In genomic region chr5:111973946-111974345, GRCh38 we compare ENCODE assay signal across 29 cellular contexts.
"Had no signal": no experiment of that assay in that cellular context is flagged by ENCODE, and none has a peak within 500 bp of the region (broad histone marks: within the 10 kb centered on the region; RNA-seq: fewer than 3 reads in every experiment).

No MANE protein-coding gene starts in this region.

- H3K36me3 ChIP-seq: left lung, neutrophil, pancreas, upper lobe of left lung, WERI-Rb-1 had no signal

- H3K9me3 ChIP-seq: left lung, neutrophil, pancreas, psoas muscle, upper lobe of left lung had no signal

- H3K4me3 Mint-ChIP-seq: activated CD4-positive, alpha-beta T cell treated with anti-CD3 and anti-CD28 coated beads, Interleukin-2, amount 10 ng/mL, durations not matched to agents 7 days and 5 days; activated CD8-positive, alpha-beta memory T cell treated with anti-CD3 and anti-CD28 coated beads, Interleukin-2, amount 10 ng/mL, durations not matched to agents 7 days and 5 days; activated CD8-positive, alpha-beta T cell treated with anti-CD3 and anti-CD28 coated beads for 36 hours; activated naive CD8-positive, alpha-beta T cell treated with anti-CD3 and anti-CD28 coated beads, Interleukin-2, amount 50 U/mL, for 24 hours; immature natural killer cell; natural killer cell treated with Interleukin-12 subunit alpha and Interleukin-12 subunit beta and Interleukin-15 and Interleukin-18, amount 100 ng/mL, for 72 hours; T-cell had no signal

- H3K4me2 ChIP-seq: hepatocyte had no signal

- H3K27ac Mint-ChIP-seq: activated CD4-positive, alpha-beta T cell treated with anti-CD3 and anti-CD28 coated beads, Interleukin-2, amount 10 ng/mL, durations not matched to agents 7 days and 5 days; activated CD8-positive, alpha-beta memory T cell treated with anti-CD3 and anti-CD28 coated beads, Interleukin-2, amount 10 ng/mL, durations not matched to agents 7 days and 5 days; activated CD8-positive, alpha-beta T cell treated with anti-CD3 and anti-CD28 coated beads for 36 hours; activated naive CD8-positive, alpha-beta T cell treated with anti-CD3 and anti-CD28 coated beads, Interleukin-2, amount 50 U/mL, for 24 hours; immature natural killer cell; natural killer cell treated with Interleukin-12 subunit alpha and Interleukin-12 subunit beta and Interleukin-15 and Interleukin-18, amount 100 ng/mL, for 72 hours; T-cell had no signal

- H3K4me1 Mint-ChIP-seq: activated CD4-positive, alpha-beta T cell treated with anti-CD3 and anti-CD28 coated beads, Interleukin-2, amount 10 ng/mL, durations not matched to agents 7 days and 5 days; activated CD8-positive, alpha-beta memory T cell treated with anti-CD3 and anti-CD28 coated beads, Interleukin-2, amount 10 ng/mL, durations not matched to agents 7 days and 5 days; activated naive CD8-positive, alpha-beta T cell treated with anti-CD3 and anti-CD28 coated beads, Interleukin-2, amount 50 U/mL, for 24 hours; immature natural killer cell; T-cell had no signal

- H3K27me3 Mint-ChIP-seq: activated CD8-positive, alpha-beta memory T cell treated with anti-CD3 and anti-CD28 coated beads, Interleukin-2, amount 10 ng/mL, durations not matched to agents 7 days and 5 days had no signal

- H3K9me3 Mint-ChIP-seq: activated CD4-positive, alpha-beta T cell treated with anti-CD3 and anti-CD28 coated beads, Interleukin-2, amount 10 ng/mL, durations not matched to agents 7 days and 5 days; activated CD8-positive, alpha-beta T cell treated with anti-CD3 and anti-CD28 coated beads for 36 hours; activated naive CD8-positive, alpha-beta T cell treated with anti-CD3 and anti-CD28 coated beads, Interleukin-2, amount 50 U/mL, for 24 hours; immature natural killer cell; natural killer cell treated with Interleukin-12 subunit alpha and Interleukin-12 subunit beta and Interleukin-15 and Interleukin-18, amount 100 ng/mL, for 72 hours; T-cell had no signal

- H3K27me3 ChIP-seq: hepatocyte, left lung, neutrophil, pancreas, upper lobe of left lung had no signal

- H2AFZ ChIP-seq: hepatocyte had no signal

- ATAC-seq: activated CD8-positive, alpha-beta memory T cell treated with anti-CD3 and anti-CD28 coated beads, Interleukin-2, amount 10 ng/mL, durations not matched to agents 7 days and 5 days; activated CD8-positive, alpha-beta T cell treated with anti-CD3 and anti-CD28 coated beads for 36 hours; activated naive CD8-positive, alpha-beta T cell treated with anti-CD3 and anti-CD28 coated beads, Interleukin-2, amount 50 U/mL, for 24 hours; left lung; natural killer cell treated with Interleukin-12 subunit alpha and Interleukin-12 subunit beta and Interleukin-15 and Interleukin-18, amount 100 ng/mL, for 72 hours; pancreas; right cardiac atrium; stimulated activated naive CD8-positive, alpha-beta T cell treated with anti-CD3 and anti-CD28 coated beads, Interleukin-15, Interleukin-2, amounts not matched to agents 100 U/mL and 50 U/mL, for 24 hours; T-cell had no signal

- H3K36me3 Mint-ChIP-seq: activated CD8-positive, alpha-beta memory T cell treated with anti-CD3 and anti-CD28 coated beads, Interleukin-2, amount 10 ng/mL, durations not matched to agents 7 days and 5 days; immature natural killer cell; natural killer cell treated with Interleukin-12 subunit alpha and Interleukin-12 subunit beta and Interleukin-15 and Interleukin-18, amount 100 ng/mL, for 72 hours; T-cell had no signal

- DNase-seq: activated CD4-positive, alpha-beta T cell treated with anti-CD3 and anti-CD28 coated beads, Interleukin-2, amount 10 ng/mL, durations not matched to agents 7 days and 5 days; activated CD4-positive, CD25-positive, alpha-beta regulatory T cell treated with anti-CD3 and anti-CD28 coated beads, Interleukin-2, amount 50 U/mL, for 72 hours; activated CD8-positive, alpha-beta memory T cell treated with anti-CD3 and anti-CD28 coated beads, Interleukin-2, amount 10 ng/mL, durations not matched to agents 7 days and 5 days; activated CD8-positive, alpha-beta T cell treated with anti-CD3 and anti-CD28 coated beads for 36 hours; activated gamma-delta T cell; activated naive CD4-positive, alpha-beta T cell treated with anti-CD3 and anti-CD28 coated beads, Interleukin-2, amount 50 U/mL, for 16 hours; activated naive CD8-positive, alpha-beta T cell treated with anti-CD3 and anti-CD28 coated beads, Interleukin-2, amount 50 U/mL, for 24 hours; activated T-cell treated with anti-CD3 and anti-CD28 coated beads for 4 hours; aorta; dermis blood vessel endothelial cell; effector CD8-positive, alpha-beta T cell; erythroblast; foreskin melanocyte; glutamatergic neuron; immature natural killer cell; left lung; mammary epithelial cell; pancreas; psoas muscle; right cardiac atrium; stimulated activated CD4-positive, alpha-beta T cell treated with anti-CD3 and anti-CD28 coated beads, Interleukin-12 subunit alpha, Interleukin-12 subunit beta, amount 100 ng/mL, for 4 hours; stimulated activated CD4-positive, alpha-beta T cell treated with anti-CD3 and anti-CD28 coated beads, Interleukin-4, amount 100 ng/mL, for 4 hours; stimulated activated naive CD8-positive, alpha-beta T cell treated with anti-CD3 and anti-CD28 coated beads, Interleukin-15, Interleukin-2, amounts not matched to agents 100 U/mL and 50 U/mL, for 24 hours; T-cell; upper lobe of left lung; WERI-Rb-1 had no signal

- H3K4me1 ChIP-seq: left lung, pancreas, upper lobe of left lung had no signal

- H3K4me3 ChIP-seq: hepatocyte, left lung, pancreas, psoas muscle, upper lobe of left lung had no signal

- H3K27ac ChIP-seq: hepatocyte, left lung, neutrophil, pancreas, psoas muscle, upper lobe of left lung, WERI-Rb-1 had no signal
